ENCODE assay signal across 8 cellular contexts in the genomic region with DNA sequence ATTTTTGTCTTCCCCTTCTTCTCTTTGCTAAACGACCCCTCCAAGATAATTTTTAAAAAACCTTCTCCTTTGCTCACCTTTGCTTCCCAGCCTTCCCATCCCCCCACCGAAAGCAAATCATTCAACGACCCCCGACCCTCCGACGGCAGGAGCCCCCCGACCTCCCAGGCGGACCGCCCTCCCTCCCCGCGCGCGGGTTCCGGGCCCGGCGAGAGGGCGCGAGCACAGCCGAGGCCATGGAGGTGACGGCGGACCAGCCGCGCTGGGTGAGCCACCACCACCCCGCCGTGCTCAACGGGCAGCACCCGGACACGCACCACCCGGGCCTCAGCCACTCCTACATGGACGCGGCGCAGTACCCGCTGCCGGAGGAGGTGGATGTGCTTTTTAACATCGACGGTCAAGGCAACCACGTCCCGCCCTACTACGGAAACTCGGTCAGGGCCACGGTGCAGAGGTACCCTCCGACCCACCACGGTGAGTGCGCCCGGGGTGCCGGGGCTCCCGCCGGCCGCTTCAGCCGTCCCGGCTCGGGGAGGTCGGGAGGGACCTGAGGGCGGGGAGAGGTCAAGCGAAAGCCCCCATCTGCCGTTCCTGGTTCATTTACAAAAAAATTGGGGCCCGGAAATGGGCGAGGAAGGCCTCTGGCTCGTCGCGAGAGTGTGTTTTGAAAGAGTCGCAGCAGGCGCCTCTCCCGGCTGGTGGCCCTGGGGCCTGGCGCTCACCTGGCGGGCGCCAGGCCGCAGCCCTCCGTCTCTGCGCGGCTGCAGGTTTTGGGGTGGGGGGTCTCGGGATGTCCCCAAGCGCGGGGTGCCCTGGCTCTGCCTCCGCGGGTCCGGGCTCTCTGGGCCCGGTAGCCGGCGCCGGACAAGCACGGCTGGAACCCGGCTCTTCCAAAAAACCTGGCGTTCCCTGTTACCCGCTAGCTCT. TPM values are rescaled to one million over a fixed set of nuclear protein-coding genes. Genes with fewer than 3 reads are reported as not detected.
DNase-seq lines count a peak whose midpoint lies in the region; ATAC-seq lines count a peak whose summit lies in the region.
"Had no signal": no experiment of that assay in that cellular context is flagged by ENCODE, and none has a peak within 500 bp of the region (broad histone marks: within the 10 kb centered on the region; RNA-seq: fewer than 3 reads in every experiment).

No MANE protein-coding gene starts in this region.

- peak overlapping the region; percentile 43 for H3K4me3 ChIP-seq in H7 (ENCODE audit: insufficient read depth, low read depth, low read length)
- peak overlapping the region; percentile 46 for H3K4me3 ChIP-seq in iPS-18c (ENCODE audit: insufficient read depth, low read depth, low read length)

- H3K36me3 Mint-ChIP-seq in activated T-helper 2 cell treated with anti-CD3 and anti-CD28 coated beads, Interferon-gamma antibody, Interleukin-2, Interleukin-4, amounts not matched to agents 10 μg/mL and 5 μg/mL and 100 μg/mL, durations not matched to agents 14 hours and 24 hours and 36 hours (ENCODE audit: low read depth), result peaks cover 85% of the 10 kb centered on the region
- H3K36me3 Mint-ChIP-seq in stimulated activated naive B cell treated with anti-CD40 and anti-IgM and Interleukin-4, amounts not matched to agents 10 μg/mL and 1 μg/mL and 100 μg/mL, for 72 hours, result peaks cover 3 to 4% of the 10 kb centered on the region in 2 donors

- H3K9me3 ChIP-seq in iPS-18c (ENCODE audit: control insufficient read depth, insufficient read depth, low read length), result no peaks in the 10 kb centered on the region

- no peaks in the 10 kb centered on the region for H3K9me3 Mint-ChIP-seq in activated T-helper 2 cell treated with anti-CD3 and anti-CD28 coated beads, Interferon-gamma antibody, Interleukin-2, Interleukin-4, amounts not matched to agents 10 μg/mL and 5 μg/mL and 100 μg/mL, durations not matched to agents 14 hours and 24 hours and 36 hours
- H3K9me3 Mint-ChIP-seq in stimulated activated naive B cell treated with anti-CD40 and anti-IgM and Interleukin-4, amounts not matched to agents 10 μg/mL and 1 μg/mL and 100 μg/mL, for 72 hours, result no peaks in the 10 kb centered on the region

- ATAC-seq in stimulated activated naive B cell treated with anti-CD40 and anti-IgM and Interleukin-4, amounts not matched to agents 10 μg/mL and 1 μg/mL and 100 μg/mL, for 72 hours (replicated peaks), result no peak
- ATAC-seq in GM21526 (IDR thresholded peaks at IDR 0.05; ENCODE audit: low FRiP score, unreplicated experiment), result no peak
- ATAC-seq in GM21717 (IDR thresholded peaks at IDR 0.05; ENCODE audit: unreplicated experiment), result no peak
- ATAC-seq: HCT116 had no signal

- no peaks in the 10 kb centered on the region for H3K27me3 Mint-ChIP-seq in activated T-helper 2 cell treated with anti-CD3 and anti-CD28 coated beads, Interferon-gamma antibody, Interleukin-2, Interleukin-4, amounts not matched to agents 10 μg/mL and 5 μg/mL and 100 μg/mL, durations not matched to agents 14 hours and 24 hours and 36 hours (ENCODE audit: low read depth)
- H3K27me3 Mint-ChIP-seq in stimulated activated naive B cell treated with anti-CD40 and anti-IgM and Interleukin-4, amounts not matched to agents 10 μg/mL and 1 μg/mL and 100 μg/mL, for 72 hours, result peaks cover 62 to 94% of the 10 kb centered on the region in 2 donors

- peaks cover 29% of the 10 kb centered on the region for H3K4me1 Mint-ChIP-seq in activated T-helper 2 cell treated with anti-CD3 and anti-CD28 coated beads, Interferon-gamma antibody, Interleukin-2, Interleukin-4, amounts not matched to agents 10 μg/mL and 5 μg/mL and 100 μg/mL, durations not matched to agents 14 hours and 24 hours and 36 hours (ENCODE audit: low read depth)
- H3K4me1 Mint-ChIP-seq in stimulated activated naive B cell treated with anti-CD40 and anti-IgM and Interleukin-4, amounts not matched to agents 10 μg/mL and 1 μg/mL and 100 μg/mL, for 72 hours, result peaks cover 43 to 76% of the 10 kb centered on the region in 2 donors

- DNase-seq in H7 (peak; percentile 77), NCI-H446 (lab: John Stamatoyannopoulos, UW) (no peak)
- peak; percentile 41 for DNase-seq in activated T-helper 2 cell treated with anti-CD3 and anti-CD28 coated beads, Interferon-gamma antibody, Interleukin-2, Interleukin-4, amounts not matched to agents 10 μg/mL and 5 μg/mL and 100 μg/mL, durations not matched to agents 14 hours and 24 hours and 36 hours (ENCODE audit: low spot score)
- DNase-seq in stimulated activated naive B cell treated with anti-CD40 and anti-IgM and Interleukin-4, amounts not matched to agents 10 μg/mL and 1 μg/mL and 100 μg/mL, for 72 hours, result no peak

- peak overlapping the region; percentile 92 for H3K4me3 Mint-ChIP-seq in activated T-helper 2 cell treated with anti-CD3 and anti-CD28 coated beads, Interferon-gamma antibody, Interleukin-2, Interleukin-4, amounts not matched to agents 10 μg/mL and 5 μg/mL and 100 μg/mL, durations not matched to agents 14 hours and 24 hours and 36 hours (ENCODE audit: low read depth)
- H3K4me3 Mint-ChIP-seq in stimulated activated naive B cell treated with anti-CD40 and anti-IgM and Interleukin-4, amounts not matched to agents 10 μg/mL and 1 μg/mL and 100 μg/mL, for 72 hours, result peak overlapping the region; percentile 70 to 89

- intact Hi-C loops in activated T-helper 2 cell treated with anti-CD3 and anti-CD28 coated beads, Interferon-gamma antibody, Interleukin-2, Interleukin-4, amounts not matched to agents 10 μg/mL and 5 μg/mL and 100 μg/mL, durations not matched to agents 14 hours and 24 hours and 36 hours (cut with micrococcal nuclease), result loop anchor here (10.0 kb wide), 1 partner anchor 2001 kb away; no protein-coding TSS in a partner anchor

- H3K27ac Mint-ChIP-seq in activated T-helper 2 cell treated with anti-CD3 and anti-CD28 coated beads, Interferon-gamma antibody, Interleukin-2, Interleukin-4, amounts not matched to agents 10 μg/mL and 5 μg/mL and 100 μg/mL, durations not matched to agents 14 hours and 24 hours and 36 hours, result peak overlapping the region; percentile 94
- peak overlapping the region; percentile 79 for H3K27ac Mint-ChIP-seq in stimulated activated naive B cell treated with anti-CD40 and anti-IgM and Interleukin-4, amounts not matched to agents 10 μg/mL and 1 μg/mL and 100 μg/mL, for 72 hours

- H3K36me3 ChIP-seq in H7 (replicated peaks; ENCODE audit: control insufficient read depth, insufficient read depth, low read length), result no peaks in the 10 kb centered on the region

- H3K27me3 ChIP-seq in H7 (ENCODE audit: control insufficient read depth, insufficient read depth, low read length), result peaks cover 93% of the 10 kb centered on the region

RNA-seq across cellular contexts. Expression of a gene that starts 1.2 kb away (rescaled TPM):
- total RNA-seq in H7 (2014; rRNA removed; shearing (Covaris generic)), result 0.11 and 1.1 TPM in 2 replicates
- 281 and 293 TPM in 2 replicates for total RNA-seq in activated T-helper 2 cell treated with anti-CD3 and anti-CD28 coated beads, Interferon-gamma antibody, Interleukin-2, Interleukin-4, amounts not matched to agents 10 μg/mL and 5 μg/mL and 100 μg/mL, durations not matched to agents 14 hours and 24 hours and 36 hours

Comparison
In these comparisons a context has a peak if more than half of its experiments do, and no peak if none do; other contexts are left out.
1. DNase-seq: peak in H7 (single experiment) and activated T-helper 2 cell treated with anti-CD3 and anti-CD28 coated beads, Interferon-gamma antibody, Interleukin-2, Interleukin-4, amounts not matched to agents 10 μg/mL and 5 μg/mL and 100 μg/mL, durations not matched to agents 14 hours and 24 hours and 36 hours (single experiment); none in stimulated activated naive B cell treated with anti-CD40 and anti-IgM and Interleukin-4, amounts not matched to agents 10 μg/mL and 1 μg/mL and 100 μg/mL, for 72 hours (single experiment) and NCI-H446 (0 of 2).
2. RNA of a gene that starts 1.2 kb away (total RNA-seq): 281 to 293 TPM in activated T-helper 2 cell treated with anti-CD3 and anti-CD28 coated beads, Interferon-gamma antibody, Interleukin-2, Interleukin-4, amounts not matched to agents 10 μg/mL and 5 μg/mL and 100 μg/mL, durations not matched to agents 14 hours and 24 hours and 36 hours; 0.11 to 1.1 TPM in H7; every median in the first group is over 100 times any median in the second.